Comparison of ENCODE assay signal across 8 cellular contexts in genomic region chr6:26159417-26160273, GRCh38.
DNase-seq lines count a peak whose midpoint lies in the region; ATAC-seq and TF ChIP-seq lines count a peak whose summit lies in the region.

No MANE protein-coding gene starts in this region.

- 26% methylated on average over 12 of the region's 12 CpGs for WGBS in heart right ventricle, 2 donors
- 32 to 38% methylated on average over 7 to 8 of the region's 12 CpGs for WGBS in mesodermal cell (ENCODE audit: insufficient coverage in 2 of 2), 2 experiments

- H3K9ac ChIP-seq in NT2/D1 (ENCODE audit: insufficient read length, low read depth) = peak overlapping the region; percentile 93

- H3K4me1 ChIP-seq in heart right ventricle (peaks cover 4 to 31% (median 21%) of the 10 kb centered on the region in 9 donors), NT2/D1 (ENCODE audit: insufficient read depth, insufficient read length) (no peaks in the 10 kb centered on the region), mesodermal cell (ENCODE audit: control insufficient read depth, insufficient read depth, low read length, poor library complexity, severe bottlenecking) (no peaks in the 10 kb centered on the region)

- ATAC-seq in heart right ventricle (no peak), Right ventricle myocardium superior (ENCODE audit: poor library complexity) (no peak), HG02678 (IDR thresholded peaks at IDR 0.05; ENCODE audit: unreplicated experiment) (no peak)

- no peak for TF ChIP-seq CTCF in heart right ventricle (IDR thresholded peaks at IDR 0.05)

- H3K4me3 ChIP-seq in heart right ventricle (peak overlapping the region; percentile 15 to 97 (median 79)), NT2/D1 (ENCODE audit: insufficient read length, low read depth) (peak overlapping the region; percentile 76), mesodermal cell (ENCODE audit: extremely low read depth, insufficient read depth, low read length, poor library complexity, severe bottlenecking) (peak overlapping the region; percentile 94)

- peak overlapping the region in 9 of 10 donors; percentile 82 to 98 (median 95) for H3K27ac ChIP-seq in heart right ventricle
- peak overlapping the region; percentile 93 for H3K27ac ChIP-seq in mesodermal cell (ENCODE audit: low read depth, low read length, severe bottlenecking)

- H3K27me3 ChIP-seq in heart right ventricle = no peaks in the 10 kb centered on the region
- H3K27me3 ChIP-seq in NT2/D1 (ENCODE audit: insufficient read depth, insufficient read length) = no peaks in the 10 kb centered on the region

- no peaks in the 10 kb centered on the region for H3K9me3 ChIP-seq in heart right ventricle
- no peaks in the 10 kb centered on the region for H3K9me3 ChIP-seq in NT2/D1 (ENCODE audit: insufficient read depth, low read length)
- no peaks in the 10 kb centered on the region for H3K9me3 ChIP-seq in mesodermal cell (ENCODE audit: control insufficient read depth, low read length)

- no peak for DNase-seq in heart right ventricle
- DNase-seq in Right ventricle myocardium superior = no peak
- DNase-seq in NT2/D1 (ENCODE audit: low read depth, low spot score) = no peak
- DNase-seq in cerebellar cortex (ENCODE audit: low spot score) = peak; percentile 72
- no peak for DNase-seq in GDM1 (lab: John Stamatoyannopoulos, UW)
- DNase-seq in NOMO-1 treated with DMSO at 0.1 percent for 48 hours (lab: John Stamatoyannopoulos, UW; ENCODE audit: unreplicated experiment) = no peak

- intact Hi-C loops in heart right ventricle (cut with DNase I) = loop anchor here in 4 of 10 donors (5.0 to 10.0 kb wide), 5 partner anchors 38 to 128 kb away; a partner anchor contains a TSS
- intact Hi-C loops in Right ventricle myocardium superior (cut with DNase I) = loop anchor here (2.0 kb wide), 1 partner anchor 35 kb away; a partner anchor contains a TSS

- H3K36me3 ChIP-seq in heart right ventricle (peaks cover 0 to 21% (median 0%) of the 10 kb centered on the region in 9 donors), NT2/D1 (ENCODE audit: insufficient read depth, insufficient read length, low read length) (peaks cover 19% of the 10 kb centered on the region), mesodermal cell (ENCODE audit: control insufficient read depth, insufficient read depth, low read length) (no peaks in the 10 kb centered on the region)
